In genomic region chr2:128187032-128187654, GRCh38 we compare ENCODE assay signal across 9 cellular contexts.
DNase-seq lines count a peak whose midpoint lies in the region; ATAC-seq and TF ChIP-seq lines count a peak whose summit lies in the region.
"Had no signal": no experiment of that assay in that cellular context is flagged by ENCODE, and none has a peak within 500 bp of the region (broad histone marks: within the 10 kb centered on the region; RNA-seq: fewer than 3 reads in every experiment).

No MANE protein-coding gene starts in this region.

- peak; percentile 52 for DNase-seq in AG20443 (ENCODE audit: low spot score)
- DNase-seq in M059J (ENCODE audit: low read depth): peak; percentile 27
- peak; percentile 67 for DNase-seq in fibroblast of gingiva (ENCODE audit: low read depth)
- DNase-seq in nephron progenitor cell: no peak
- no peak for DNase-seq in NCI-H774 (lab: John Stamatoyannopoulos, UW)
- no peak for DNase-seq in left colon
- DNase-seq in NCI-H2227 (lab: John Stamatoyannopoulos, UW; ENCODE audit: unreplicated experiment): no peak
- DNase-seq: NCI-H2171 treated with DMSO at 0.1 percent for 48 hours had no signal

- peaks cover 3% of the 10 kb centered on the region for H3K27me3 Mint-ChIP-seq in nephron progenitor cell (ENCODE audit: low read depth, poor library complexity)

- ATAC-seq in GM21360 (IDR thresholded peaks at IDR 0.05; ENCODE audit: unreplicated experiment) (no peak), left colon (no peak)

- intact Hi-C loops in left colon (cut with DNase I, micrococcal nuclease): loop anchor here in 1 of 2 donors (10.0 kb wide), 1 partner anchor 118 kb away; no protein-coding TSS in a partner anchor

- no peaks in the 10 kb centered on the region for H3K9me3 Mint-ChIP-seq in nephron progenitor cell

- H3K4me3 Mint-ChIP-seq in nephron progenitor cell: no peak overlapping the region

- peak overlapping the region; percentile 72 for H3K27ac Mint-ChIP-seq in nephron progenitor cell

- TF ChIP-seq CTCF in nephron progenitor cell (IDR thresholded peaks at IDR 0.05): no peak

- H3K36me3 Mint-ChIP-seq in nephron progenitor cell (ENCODE audit: low read depth): peaks cover 83% of the 10 kb centered on the region

- H3K4me1 Mint-ChIP-seq in nephron progenitor cell: no peaks in the 10 kb centered on the region

Comparison
In these comparisons a context has a peak if more than half of its experiments do, and no peak if none do; other contexts are left out.
1. DNase-seq: peak in AG20443 (single experiment), M059J (single experiment) and fibroblast of gingiva (single experiment); none in nephron progenitor cell (single experiment), NCI-H774 (single experiment), left colon (0 of 2) and NCI-H2227 (single experiment).